In genomic region chr21:35428489-35428888, GRCh38 we compare ENCODE assay signal across 9 cellular contexts.
DNase-seq lines count a peak whose midpoint lies in the region; ATAC-seq and TF ChIP-seq lines count a peak whose summit lies in the region.
"Had no signal": no experiment of that assay in that cellular context is flagged by ENCODE, and none has a peak within 500 bp of the region (broad histone marks: within the 10 kb centered on the region; RNA-seq: fewer than 3 reads in every experiment).

No MANE protein-coding gene starts in this region.

- no peaks in the 10 kb centered on the region for H3K27me3 Mint-ChIP-seq in glutamatergic neuron (ENCODE audit: unreplicated experiment)

- H3K4me3 ChIP-seq in fibroblast of the aortic adventitia (ENCODE audit: low read depth, low read length) = no peak overlapping the region
- H3K4me3 ChIP-seq: PC-9 had no signal

- intact Hi-C loops in sciatic nerve (cut with DNase I) = no loop called here

- H3K27ac Mint-ChIP-seq in glutamatergic neuron (ENCODE audit: unreplicated experiment) = no peak overlapping the region

- no peak for TF ChIP-seq POLR2A in erythroblast (IDR thresholded peaks at IDR 0.05; ENCODE audit: low read length)

- peak; percentile 8 for DNase-seq in CD1c-positive myeloid dendritic cell (ENCODE audit: extremely low spot score)
- DNase-seq in activated CD4-positive, alpha-beta T cell treated with anti-CD3 and anti-CD28 coated beads, Interleukin-2, amount 50 U/mL, for 48 hours = peak; percentile 18 to 42
- peak; percentile 31 for DNase-seq in fibroblast of the aortic adventitia (ENCODE audit: low read depth)
- DNase-seq in sciatic nerve (ENCODE audit: low spot score) = peak; percentile 65
- DNase-seq in cerebellar nuclear complex (lab: John Stamatoyannopoulos, UW) = no peak
- no peak for DNase-seq in NCI-H1092 treated with DMSO at 0.1 percent for 48 hours (lab: John Stamatoyannopoulos, UW)
- no peak for DNase-seq in erythroblast (lab: John Stamatoyannopoulos, UW)
- DNase-seq in glutamatergic neuron = no peak
- DNase-seq: PC-9 had no signal

- TF ChIP-seq CTCF in fibroblast of the aortic adventitia (IDR thresholded peaks at IDR 0.05; ENCODE audit: insufficient read depth, low read length) = no peak
- TF ChIP-seq CTCF in glutamatergic neuron (IDR thresholded peaks at IDR 0.05; ENCODE audit: partially characterized antibody, unreplicated experiment) = no peak

- peaks cover 10% of the 10 kb centered on the region for H3K36me3 Mint-ChIP-seq in glutamatergic neuron (ENCODE audit: unreplicated experiment)

- ATAC-seq in sciatic nerve = peak; percentile 74

- H3K4me3 Mint-ChIP-seq in glutamatergic neuron (ENCODE audit: unreplicated experiment) = no peak overlapping the region

- H3K9me3 Mint-ChIP-seq in glutamatergic neuron (ENCODE audit: unreplicated experiment) = peaks cover 11% of the 10 kb centered on the region

- peaks cover 2% of the 10 kb centered on the region for H3K4me1 Mint-ChIP-seq in glutamatergic neuron (ENCODE audit: low read depth, unreplicated experiment)

Comparison
In these comparisons a context has a peak if more than half of its experiments do, and no peak if none do; other contexts are left out.
1. DNase-seq: peak in CD1c-positive myeloid dendritic cell (single experiment), activated CD4-positive, alpha-beta T cell treated with anti-CD3 and anti-CD28 coated beads, Interleukin-2, amount 50 U/mL, for 48 hours (2 of 2), fibroblast of the aortic adventitia (single experiment) and sciatic nerve (single experiment); none in cerebellar nuclear complex (0 of 2), NCI-H1092 treated with DMSO at 0.1 percent for 48 hours (single experiment), erythroblast (0 of 2) and glutamatergic neuron (single experiment).